Comparison of ENCODE assay signal across 8 cellular contexts in genomic region chr4:17810260-17811077, GRCh38. TPM values are rescaled to one million over a fixed set of nuclear protein-coding genes. Genes with fewer than 3 reads are reported as not detected.
DNase-seq lines count a peak whose midpoint lies in the region; ATAC-seq and TF ChIP-seq lines count a peak whose summit lies in the region.

Gene DCAF16 (minus strand): TSS chr4:17810757. CDS start chr4:17804141, 6,616 bp downstream.
Gene NCAPG (plus strand): TSS chr4:17810979. CDS start chr4:17811078, 99 bp downstream.

- DNase-seq in DND-41: peak; percentile 99
- peak; percentile 100 for DNase-seq in GM23248
- peak; percentile 96 to 98 for DNase-seq in Kasumi-1 (lab: John Stamatoyannopoulos, UW)
- peak; percentile 97 for DNase-seq in RPMI7951 (ENCODE audit: low read depth)
- DNase-seq in activated T-helper 1 cell treated with anti-CD3 and anti-CD28 coated beads, Interleukin-12 subunit alpha, Interleukin-12 subunit beta, Interleukin-2, Interleukin-4 antibody, amounts not matched to agents 30 ng/mL and 10 ng/mL and 1 ng/mL, durations not matched to agents 14 hours and 24 hours and 36 hours (ENCODE audit: low spot score): peak; percentile 99
- peak; percentile 90 for DNase-seq in esophagus squamous epithelium (lab: John Stamatoyannopoulos, UW)
- DNase-seq in myocyte (ENCODE audit: low read depth): peak; percentile 100
- peak; percentile 98 to 99 for DNase-seq in stimulated activated CD8-positive, alpha-beta memory T cell treated with anti-CD3 and anti-CD28 coated beads, Interleukin-7, amount 100 ng/mL, for 48 hours (ENCODE audit: extremely low read depth in 1 of 2, low read depth in 1 of 2)

- H3K4me2 ChIP-seq in DND-41 (ENCODE audit: insufficient read depth, low read length) (peak within 1 kb of the TSS; percentile 95), GM23248 (ENCODE audit: unreplicated experiment) (peak within 1 kb of the TSS; percentile 97)

- TF ChIP-seq POLR2A in esophagus squamous epithelium (IDR thresholded peaks at IDR 0.05): peak in 3 of 4 donors; percentile 87 to 99 (median 98)

- WGBS in GM23248 (ENCODE audit: low coverage in 1 of 2, low lambda C conversion rate in 2 of 2, missing lambda C conversion rate in 2 of 2), 2 experiments: 1% methylated on average over 62 to 66 of the region's 69 CpGs
- WGBS in esophagus squamous epithelium, 2 donors: 0 to 1% methylated on average over 2 to 41 of the region's 69 CpGs

- peak within 1 kb of the TSS; percentile 85 for H2AFZ ChIP-seq in DND-41 (ENCODE audit: low read depth, low read length)
- peak within 1 kb of the TSS; percentile 95 for H2AFZ ChIP-seq in GM23248

- H3K27me3 ChIP-seq in DND-41 (ENCODE audit: insufficient read depth, low read length, poor library complexity): no peaks in the 10 kb centered on the region
- H3K27me3 ChIP-seq in GM23248 (replicated peaks; ENCODE audit: insufficient read depth): no peaks in the 10 kb centered on the region
- H3K27me3 ChIP-seq in esophagus squamous epithelium: no peaks in the 10 kb centered on the region

- peaks cover 12% of the 10 kb centered on the region; the same call in 1 of the 2 replicates for H3F3A ChIP-seq in GM23248 (ENCODE audit: insufficient read depth)

- H3K27ac ChIP-seq in DND-41 (ENCODE audit: low read length) (peak within 1 kb of the TSS; percentile 97), GM23248 (peak within 1 kb of the TSS; percentile 95), esophagus squamous epithelium (peak within 1 kb of the TSS; percentile 96 to 100 (median 96))

- peak within 1 kb of the TSS; percentile 95 for H3K27ac Mint-ChIP-seq in activated T-helper 1 cell treated with anti-CD3 and anti-CD28 coated beads, Interleukin-12 subunit alpha, Interleukin-12 subunit beta, Interleukin-2, Interleukin-4 antibody, amounts not matched to agents 30 ng/mL and 10 ng/mL and 1 ng/mL, durations not matched to agents 14 hours and 24 hours and 36 hours

- peaks cover 58% of the 10 kb centered on the region for H3K4me1 ChIP-seq in DND-41 (ENCODE audit: insufficient read depth, low read length)
- peaks cover 61% of the 10 kb centered on the region for H3K4me1 ChIP-seq in GM23248 (ENCODE audit: insufficient read depth)
- H3K4me1 ChIP-seq in esophagus squamous epithelium: peaks cover 22 to 65% (median 31%) of the 10 kb centered on the region in 3 donors

- intact Hi-C loops in activated T-helper 1 cell treated with anti-CD3 and anti-CD28 coated beads, Interleukin-12 subunit alpha, Interleukin-12 subunit beta, Interleukin-2, Interleukin-4 antibody, amounts not matched to agents 30 ng/mL and 10 ng/mL and 1 ng/mL, durations not matched to agents 14 hours and 24 hours and 36 hours (cut with micrococcal nuclease): loop anchor here (1.0 to 10.0 kb wide), 9 partner anchors 8 to 1586 kb away; partner anchors contain the start of genes LAP3, MED28, QDPR and TAPT1
- intact Hi-C loops in esophagus squamous epithelium (cut with DNase I): no loop called here

- in situ Hi-C loops in GM23248 (cut with MboI): loop anchor here (25.0 kb wide), 1 partner anchor 248 kb away; no protein-coding TSS in a partner anchor

- ATAC-seq in DND-41 (ENCODE audit: insufficient read depth, low read depth): peak; percentile 83

- H3K4me1 Mint-ChIP-seq in activated T-helper 1 cell treated with anti-CD3 and anti-CD28 coated beads, Interleukin-12 subunit alpha, Interleukin-12 subunit beta, Interleukin-2, Interleukin-4 antibody, amounts not matched to agents 30 ng/mL and 10 ng/mL and 1 ng/mL, durations not matched to agents 14 hours and 24 hours and 36 hours (ENCODE audit: low read depth): peaks cover 76% of the 10 kb centered on the region

- H3K9me2 ChIP-seq in GM23248 (ENCODE audit: insufficient read depth): no peaks in the 10 kb centered on the region

- H3K4me3 ChIP-seq in DND-41 (ENCODE audit: low read depth in 1 of 2, low read length in 2 of 2): peak within 1 kb of the TSS; percentile 77 to 95
- H3K4me3 ChIP-seq in GM23248: peak within 1 kb of the TSS; percentile 97
- peak within 1 kb of the TSS; percentile 62 to 96 (median 86) for H3K4me3 ChIP-seq in esophagus squamous epithelium

- H3K9ac ChIP-seq in DND-41 (ENCODE audit: low read depth, low read length) (peak within 1 kb of the TSS; percentile 92), GM23248 (peak within 1 kb of the TSS; percentile 98)

- no peaks in the 10 kb centered on the region for H3K9me3 Mint-ChIP-seq in activated T-helper 1 cell treated with anti-CD3 and anti-CD28 coated beads, Interleukin-12 subunit alpha, Interleukin-12 subunit beta, Interleukin-2, Interleukin-4 antibody, amounts not matched to agents 30 ng/mL and 10 ng/mL and 1 ng/mL, durations not matched to agents 14 hours and 24 hours and 36 hours

- H3K27me3 Mint-ChIP-seq in activated T-helper 1 cell treated with anti-CD3 and anti-CD28 coated beads, Interleukin-12 subunit alpha, Interleukin-12 subunit beta, Interleukin-2, Interleukin-4 antibody, amounts not matched to agents 30 ng/mL and 10 ng/mL and 1 ng/mL, durations not matched to agents 14 hours and 24 hours and 36 hours (ENCODE audit: insufficient read depth): no peaks in the 10 kb centered on the region

- H3K79me2 ChIP-seq in DND-41 (ENCODE audit: insufficient read depth, low read length): peaks cover 98% of the 10 kb centered on the region
- H3K79me2 ChIP-seq in GM23248 (ENCODE audit: insufficient read depth): peaks cover 93% of the 10 kb centered on the region

- H3K36me3 ChIP-seq in DND-41 (ENCODE audit: insufficient read depth, low read length) (peaks cover 63% of the 10 kb centered on the region), GM23248 (ENCODE audit: low read depth) (peaks cover 4% of the 10 kb centered on the region; the same call in 1 of the 2 replicates), esophagus squamous epithelium (no peaks in the 10 kb centered on the region)

- H3K9me3 ChIP-seq in DND-41 (ENCODE audit: insufficient read depth, low read length, severe bottlenecking) (no peaks in the 10 kb centered on the region), GM23248 (ENCODE audit: low read depth) (no peaks in the 10 kb centered on the region), esophagus squamous epithelium (no peaks in the 10 kb centered on the region)

- H3K36me3 Mint-ChIP-seq in activated T-helper 1 cell treated with anti-CD3 and anti-CD28 coated beads, Interleukin-12 subunit alpha, Interleukin-12 subunit beta, Interleukin-2, Interleukin-4 antibody, amounts not matched to agents 30 ng/mL and 10 ng/mL and 1 ng/mL, durations not matched to agents 14 hours and 24 hours and 36 hours (ENCODE audit: low read depth): peaks cover 28% of the 10 kb centered on the region

- TF ChIP-seq CTCF in DND-41 (IDR thresholded peaks at IDR 0.05; ENCODE audit: borderline replicate concordance, extremely low read depth, low read length, poor library complexity, severe bottlenecking) (no peak), esophagus squamous epithelium (IDR thresholded peaks at IDR 0.05) (peak in 1 of 6 experiments; percentile 16)

- H3K4me3 Mint-ChIP-seq in activated T-helper 1 cell treated with anti-CD3 and anti-CD28 coated beads, Interleukin-12 subunit alpha, Interleukin-12 subunit beta, Interleukin-2, Interleukin-4 antibody, amounts not matched to agents 30 ng/mL and 10 ng/mL and 1 ng/mL, durations not matched to agents 14 hours and 24 hours and 36 hours: peak within 1 kb of the TSS; percentile 97

- H4K20me1 ChIP-seq in DND-41 (ENCODE audit: insufficient read depth, low read length): peaks cover 53% of the 10 kb centered on the region
- H4K20me1 ChIP-seq in GM23248 (ENCODE audit: insufficient read depth): peaks cover 11% of the 10 kb centered on the region; the same call in 1 of the 2 replicates

RNA-seq across cellular contexts. Expression of gene DCAF16, which starts in this region (rescaled TPM):
- 22.1 and 24.4 TPM in 2 replicates for total RNA-seq in GM23248 (2014; rRNA removed; shearing (Covaris generic))
- 11.2 and 11.8 TPM in 2 replicates for polyA plus RNA-seq in GM23248 (2016; fragmentation: Nextera tagmentation; extraction: Ambion mirVana)
- 21.9 and 23.5 TPM in 2 replicates for total RNA-seq in RPMI7951 (2014; rRNA removed; shearing (Covaris generic))
- total RNA-seq in activated T-helper 1 cell treated with anti-CD3 and anti-CD28 coated beads, Interleukin-12 subunit alpha, Interleukin-12 subunit beta, Interleukin-2, Interleukin-4 antibody, amounts not matched to agents 30 ng/mL and 10 ng/mL and 1 ng/mL, durations not matched to agents 14 hours and 24 hours and 36 hours: 44.0 and 48.5 TPM in 2 replicates
- total RNA-seq in esophagus squamous epithelium: 10 to 100 TPM in 2 of 4 donors, 1 to 10 TPM in 2; 5.6 to 28.2 (median 12.2) TPM
- total RNA-seq in myocyte: 15.4 and 21.4 TPM in 2 replicates
- polyA plus RNA-seq in myocyte (2012): 10.8 TPM

RNA-seq across cellular contexts. Expression of gene NCAPG, which starts in this region (rescaled TPM):
- total RNA-seq in GM23248 (2014; rRNA removed; shearing (Covaris generic)): 15.6 and 18.5 TPM in 2 replicates
- 13.1 and 14.0 TPM in 2 replicates for polyA plus RNA-seq in GM23248 (2016; fragmentation: Nextera tagmentation; extraction: Ambion mirVana)
- total RNA-seq in RPMI7951 (2014; rRNA removed; shearing (Covaris generic)): 69.1 and 82.1 TPM in 2 replicates
- 43.7 and 46.3 TPM in 2 replicates for total RNA-seq in activated T-helper 1 cell treated with anti-CD3 and anti-CD28 coated beads, Interleukin-12 subunit alpha, Interleukin-12 subunit beta, Interleukin-2, Interleukin-4 antibody, amounts not matched to agents 30 ng/mL and 10 ng/mL and 1 ng/mL, durations not matched to agents 14 hours and 24 hours and 36 hours
- total RNA-seq in esophagus squamous epithelium (10 to 100 TPM in 2 of 4 donors, 1 to 10 TPM in 2; 3.8 to 19.4 (median 12.5) TPM), myocyte (1.5 and 1.8 TPM in 2 replicates)
- polyA plus RNA-seq in myocyte (2012): 0.19 TPM

Comparison
In these comparisons a context has a peak if more than half of its experiments do, and no peak if none do; other contexts are left out.
1. Peak in every context shown above with its lines: DNase-seq, ATAC-seq, H3K4me3 ChIP-seq and H3K27ac ChIP-seq.